15 cellular contexts compared by ENCODE assay signal in the genomic region with DNA sequence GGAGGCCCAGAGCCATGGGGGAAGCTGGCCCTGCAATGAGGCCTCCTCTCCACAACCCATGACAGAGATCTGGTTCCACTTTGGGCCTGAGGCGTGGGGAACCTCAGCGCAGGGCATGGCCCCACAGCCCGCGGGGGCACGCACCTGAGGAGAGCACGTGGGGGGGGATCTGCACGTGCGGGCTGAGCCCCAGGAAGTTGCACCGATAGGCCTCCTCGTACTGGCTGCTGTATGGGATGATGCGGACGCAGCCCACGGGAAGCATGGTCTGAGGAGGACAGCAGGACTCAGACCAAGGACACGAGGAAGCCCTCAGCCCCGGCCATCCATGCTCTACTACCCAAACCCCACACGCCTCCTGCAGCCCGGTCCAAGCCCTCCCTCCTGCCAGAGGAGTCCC. TPM values are rescaled to one million over a fixed set of nuclear protein-coding genes. Genes with fewer than 3 reads are reported as not detected.
DNase-seq lines count a peak whose midpoint lies in the region; ATAC-seq and TF ChIP-seq lines count a peak whose summit lies in the region.
"Had no signal": no experiment of that assay in that cellular context is flagged by ENCODE, and none has a peak within 500 bp of the region (broad histone marks: within the 10 kb centered on the region; RNA-seq: fewer than 3 reads in every experiment).

No MANE protein-coding gene starts in this region.

- no peaks in the 10 kb centered on the region for H3K27me3 Mint-ChIP-seq in CD8-positive, alpha-beta T cell (ENCODE audit: low read depth)
- H3K27me3 Mint-ChIP-seq: CD4-positive, alpha-beta memory T cell had no signal

- H3K79me2 ChIP-seq in PC-3 (ENCODE audit: low read length): no peaks in the 10 kb centered on the region

- peaks cover 45% of the 10 kb centered on the region for H3K36me3 ChIP-seq in CD8-positive, alpha-beta T cell (ENCODE audit: insufficient read depth, low read length)
- H3K36me3 ChIP-seq in Panc1 (ENCODE audit: control insufficient read depth, insufficient read depth, low read length): peaks cover 11% of the 10 kb centered on the region
- H3K36me3 ChIP-seq in neuronal stem cell (replicated peaks in 1 of 2; ENCODE audit: control insufficient read depth in 2 of 2, insufficient read depth in 2 of 2, low read length in 2 of 2): peaks cover 60 to 91% of the 10 kb centered on the region in 2 donors
- peaks cover 97% of the 10 kb centered on the region for H3K36me3 ChIP-seq in upper lobe of right lung
- H3K36me3 ChIP-seq in PC-3 (ENCODE audit: low read depth, low read length): peaks cover 49% of the 10 kb centered on the region

- H2BK120ac ChIP-seq in neuronal stem cell (ENCODE audit: low read depth, low read length): no peak overlapping the region

- H3K9me2 ChIP-seq in PC-3 (replicated peaks; ENCODE audit: low read length): no peaks in the 10 kb centered on the region

- H2BK5ac ChIP-seq in neuronal stem cell (ENCODE audit: low read length): peak overlapping the region; percentile 24

- H3K27ac Mint-ChIP-seq in CD8-positive, alpha-beta T cell: peak overlapping the region; percentile 11

- no peak overlapping the region for H2AK5ac ChIP-seq in neuronal stem cell (ENCODE audit: low read depth, low read length)

- no peak overlapping the region for H4K8ac ChIP-seq in neuronal stem cell (ENCODE audit: low read depth, low read length)

- H2BK15ac ChIP-seq in neuronal stem cell (ENCODE audit: low read length): no peak overlapping the region

- H4K20me1 ChIP-seq in PC-3 (ENCODE audit: low read length): no peaks in the 10 kb centered on the region

- H3K4me3 Mint-ChIP-seq in CD8-positive, alpha-beta T cell: no peak overlapping the region
- H3K4me3 Mint-ChIP-seq: CD4-positive, alpha-beta memory T cell had no signal

- H3K23ac ChIP-seq in neuronal stem cell (ENCODE audit: low read depth, low read length, poor library complexity): no peak overlapping the region

- TF ChIP-seq CTCF in CD8-positive, alpha-beta T cell (IDR thresholded peaks at IDR 0.05): no peak
- TF ChIP-seq CTCF in Panc1 (IDR thresholded peaks at IDR 0.05) (no peak), upper lobe of right lung (IDR thresholded peaks at IDR 0.05) (no peak), PC-3 (conservative IDR thresholded peaks at IDR 0.05; ENCODE audit: low read depth, low read length) (no peak)

- no peaks in the 10 kb centered on the region for H3K4me1 ChIP-seq in CD8-positive, alpha-beta T cell (ENCODE audit: insufficient read depth, low read length)
- H3K4me1 ChIP-seq in Panc1 (ENCODE audit: control insufficient read depth, insufficient read depth, low read length): no peaks in the 10 kb centered on the region
- H3K4me1 ChIP-seq in neuronal stem cell (ENCODE audit: control insufficient read depth in 2 of 2, insufficient read depth in 1 of 2, low read depth in 1 of 2, low read length in 2 of 2): no peaks in the 10 kb centered on the region
- H3K4me1 ChIP-seq in upper lobe of right lung: no peaks in the 10 kb centered on the region
- no peaks in the 10 kb centered on the region for H3K4me1 ChIP-seq in PC-3 (ENCODE audit: insufficient read depth, low read length)
- H3K4me1 ChIP-seq: BE2C had no signal

- intact Hi-C loops in CD8-positive, alpha-beta T cell (cut with DNase I, micrococcal nuclease): no loop called here
- intact Hi-C loops in Panc1 (cut with micrococcal nuclease; ENCODE audit: unreplicated experiment): no loop called here
- intact Hi-C loops in upper lobe of right lung (cut with DNase I): no loop called here
- intact Hi-C loops in PC-3 (cut with micrococcal nuclease): no loop called here

- H3F3A ChIP-seq in PC-3 (ENCODE audit: low read length, unreplicated experiment): no peaks in the 10 kb centered on the region

- ATAC-seq in CD8-positive, alpha-beta T cell: no peak
- ATAC-seq in Panc1 (peak; percentile 46; the same call in 1 of the 2 replicates), upper lobe of right lung (peak; percentile 20), GM21786 (IDR thresholded peaks at IDR 0.05; ENCODE audit: unreplicated experiment) (no peak), PC-3 (no peak)

- WGBS in neuronal stem cell (ENCODE audit: extremely low coverage in 2 of 2, insufficient read length in 2 of 2, insufficient replicate concordance in 1 of 2), 2 donors: no CpG with 5 or more reads among the region's 17 CpGs

- H3K36me3 Mint-ChIP-seq in CD8-positive, alpha-beta T cell: peaks cover 80% of the 10 kb centered on the region

- H2AFZ ChIP-seq in neuronal stem cell (ENCODE audit: low read length) (no peak overlapping the region), PC-3 (ENCODE audit: low read length) (no peak overlapping the region)

- peaks cover under 1% of the 10 kb centered on the region for H3K79me1 ChIP-seq in neuronal stem cell (ENCODE audit: low read depth, low read length)

- no peak overlapping the region for H3K14ac ChIP-seq in neuronal stem cell (ENCODE audit: low read length)

- no peaks in the 10 kb centered on the region for H3K27me3 ChIP-seq in CD8-positive, alpha-beta T cell (ENCODE audit: insufficient read depth, low read length)
- H3K27me3 ChIP-seq in Panc1 (ENCODE audit: control insufficient read depth, insufficient read depth, low read length) (no peaks in the 10 kb centered on the region), neuronal stem cell (ENCODE audit: control insufficient read depth in 3 of 3, insufficient read depth in 3 of 3, low read depth in 1 of 3, low read length in 3 of 3) (no peaks in the 10 kb centered on the region), upper lobe of right lung (no peaks in the 10 kb centered on the region), PC-3 (ENCODE audit: low read length) (no peaks in the 10 kb centered on the region)
- H3K27me3 ChIP-seq: BE2C had no signal

- no peaks in the 10 kb centered on the region for H3K9me3 ChIP-seq in CD8-positive, alpha-beta T cell (ENCODE audit: low read length)
- H3K9me3 ChIP-seq in Panc1 (ENCODE audit: control insufficient read depth, insufficient read depth, low read depth, low read length) (no peaks in the 10 kb centered on the region), neuronal stem cell (replicated peaks in 1 of 2; ENCODE audit: control insufficient read depth in 2 of 2, insufficient read depth in 1 of 2, low read depth in 1 of 2, low read length in 2 of 2) (no peaks in the 10 kb centered on the region), upper lobe of right lung (no peaks in the 10 kb centered on the region), PC-3 (ENCODE audit: low read length) (no peaks in the 10 kb centered on the region)
- H3K9me3 ChIP-seq: BE2C had no signal

- CTCF ChIA-PET in CD8-positive, alpha-beta T cell (lab: Charles Lee): interaction anchor here (0.9 kb wide), 2 partner anchors 52 to 64 kb away, joined by 3 read pairs; no protein-coding TSS in a partner anchor
- CTCF ChIA-PET in Panc1 (lab: Charles Lee) (no interaction called here), PC-3 (lab: Charles Lee) (no interaction called here)

- H3K18ac ChIP-seq in neuronal stem cell (ENCODE audit: low read length): no peak overlapping the region

- no peak overlapping the region for H4K91ac ChIP-seq in neuronal stem cell (ENCODE audit: low read depth, low read length, poor library complexity)

- H3K27ac ChIP-seq in CD8-positive, alpha-beta T cell (ENCODE audit: low read depth, low read length): no peak overlapping the region
- H3K27ac ChIP-seq in Panc1 (ENCODE audit: low read length) (no peak overlapping the region), neuronal stem cell (replicated peaks; ENCODE audit: low read length) (no peak overlapping the region), upper lobe of right lung (no peak overlapping the region), PC-3 (ENCODE audit: low read length) (no peak overlapping the region)
- H3K27ac ChIP-seq: C4-2B had no signal

- H3K9ac ChIP-seq in neuronal stem cell (ENCODE audit: low read depth, low read length, poor library complexity) (no peak overlapping the region), PC-3 (ENCODE audit: low read length) (no peak overlapping the region)

- no peak overlapping the region for H3K4me3 ChIP-seq in CD8-positive, alpha-beta T cell (ENCODE audit: low read depth, low read length)
- H3K4me3 ChIP-seq in Panc1 (ENCODE audit: low read depth in 2 of 2, low read length in 2 of 2) (no peak overlapping the region), neuronal stem cell (ENCODE audit: low read length in 2 of 2) (no peak overlapping the region), upper lobe of right lung (no peak overlapping the region), PC-3 (ENCODE audit: low read length) (no peak overlapping the region)

- POLR2A ChIA-PET in CD8-positive, alpha-beta T cell (lab: Charles Lee): interaction anchor here (0.9 kb wide), 1 partner anchor 37 kb away, joined by 3 read pairs; no protein-coding TSS in a partner anchor
- POLR2A ChIA-PET in Panc1 (lab: Charles Lee) (no interaction called here), PC-3 (lab: Charles Lee; ENCODE audit: unreplicated experiment) (no interaction called here)

- no peak overlapping the region for H3K4me2 ChIP-seq in neuronal stem cell (ENCODE audit: insufficient read depth, low read length, poor library complexity, severe bottlenecking)
- H3K4me2 ChIP-seq in PC-3 (ENCODE audit: low read length): no peak overlapping the region

- no peak overlapping the region for H3K4ac ChIP-seq in neuronal stem cell (ENCODE audit: low read length)

- no peak overlapping the region for H2BK12ac ChIP-seq in neuronal stem cell (ENCODE audit: low read length)

- in situ Hi-C loops in Panc1 (cut with HindIII; ENCODE audit: low pct_unique_long_range_greater_than_20kb, low sequenced_read_pairs): no loop called here

- no peaks in the 10 kb centered on the region for H3K4me1 Mint-ChIP-seq in CD8-positive, alpha-beta T cell (ENCODE audit: low read depth)
- H3K4me1 Mint-ChIP-seq: CD4-positive, alpha-beta memory T cell had no signal

- H3K9me3 Mint-ChIP-seq in CD8-positive, alpha-beta T cell: no peaks in the 10 kb centered on the region

- no peak for DNase-seq in CD8-positive, alpha-beta T cell
- DNase-seq in Panc1 (ENCODE audit: low read depth, low spot score) (no peak), neuronal stem cell (ENCODE audit: low spot score) (no peak), upper lobe of right lung (no peak), SHP77 treated with DMSO at 0.1 percent for 48 hours (lab: John Stamatoyannopoulos, UW) (no peak), PC-3 (no peak)
- DNase-seq: BE2C; CD4-positive, alpha-beta memory T cell; COR-L47; DMS153; DND-41; GDM1; IMR-90 had no signal

- BruUV-seq in Panc1 (replicated peaks; lab: Mats Ljungman, UMichigan): no TSS peak
- BruUV-seq in PC-3 (replicated peaks; lab: Mats Ljungman, UMichigan): no TSS peak

RNA-seq across cellular contexts. Expression of a gene that starts 10.1 kb away (rescaled TPM):
- total RNA-seq in CD8-positive, alpha-beta T cell: 1 to 10 TPM; 3.2 to 3.3 TPM
- total RNA-seq in Panc1 (2021; ENCODE audit: unreplicated experiment): 4.2 TPM
- 2.4 TPM for polyA plus RNA-seq in Panc1 (2012; ENCODE audit: insufficient read length)
- 0.38 TPM for polyA plus RNA-seq in neuronal stem cell (2013, experiment 1 of 2)
- 0.35 TPM for polyA plus RNA-seq in neuronal stem cell (2013, experiment 2 of 2)
- 4.9 TPM for total RNA-seq in upper lobe of right lung
- total RNA-seq in PC-3 (2014; rRNA removed): 11.6 and 18.0 TPM in 2 replicates

RNA-seq across cellular contexts. Expression of a gene that starts 20.7 kb away (rescaled TPM):
- 10 to 100 TPM; 13.4 to 14.6 TPM for total RNA-seq in CD8-positive, alpha-beta T cell
- total RNA-seq in Panc1 (2021; ENCODE audit: unreplicated experiment): 71.6 TPM
- polyA plus RNA-seq in Panc1 (2012; ENCODE audit: insufficient read length): 46.8 TPM
- polyA plus RNA-seq in neuronal stem cell (2013, experiment 1 of 2): 12.0 TPM
- polyA plus RNA-seq in neuronal stem cell (2013, experiment 2 of 2): 12.6 TPM
- 106 TPM for total RNA-seq in upper lobe of right lung
- total RNA-seq in PC-3 (2014; rRNA removed): 30.6 and 30.8 TPM in 2 replicates

Comparison
In these comparisons a context has a peak if more than half of its experiments do, and no peak if none do; other contexts are left out.
1. ATAC-seq: peak in Panc1 (single experiment) and upper lobe of right lung (single experiment); none in CD8-positive, alpha-beta T cell (single experiment), GM21786 (single experiment) and PC-3 (single experiment).